ENCODE assay signal across 8 cellular contexts in genomic region chr17:77473615-77474226, GRCh38.
DNase-seq lines count a peak whose midpoint lies in the region; ATAC-seq, FAIRE-seq and TF ChIP-seq lines count a peak whose summit lies in the region.

No MANE protein-coding gene starts in this region.

- intact Hi-C loops in posterior vena cava (cut with DNase I): no loop called here

- peak; percentile 52 for FAIRE-seq in RCC 7860 (lab: Jason Lieb, UNC)

- WGBS in endodermal cell (ENCODE audit: insufficient coverage in 1 of 2, insufficient read length in 1 of 2), 2 experiments: 78 to 82% methylated on average over 5 to 6 of the region's 6 CpGs

- H3K4me3 ChIP-seq in endodermal cell (ENCODE audit: low read length): no peak overlapping the region

- no peaks in the 10 kb centered on the region for H3K27me3 Mint-ChIP-seq in endodermal cell (ENCODE audit: insufficient read depth)
- H3K27me3 Mint-ChIP-seq in progenitor cell of endocrine pancreas: no peaks in the 10 kb centered on the region

- DNase-seq in RCC 7860 (ENCODE audit: low spot score): peak; percentile 26
- no peak for DNase-seq in endodermal cell
- DNase-seq in progenitor cell of endocrine pancreas (ENCODE audit: low spot score, unreplicated experiment): no peak
- no peak for DNase-seq in posterior vena cava (ENCODE audit: low spot score)
- DNase-seq in NCI-H2196 treated with DMSO at 0.1 percent for 48 hours (lab: John Stamatoyannopoulos, UW; ENCODE audit: unreplicated experiment): no peak
- no peak for DNase-seq in OCI-M2 (lab: John Stamatoyannopoulos, UW; ENCODE audit: unreplicated experiment)
- DNase-seq in NCI-H2081 (lab: John Stamatoyannopoulos, UW): no peak

- H3K9ac ChIP-seq in endodermal cell (ENCODE audit: extremely low read depth, low read length, poor library complexity, severe bottlenecking): no peak overlapping the region

- no peaks in the 10 kb centered on the region for H3K9me3 ChIP-seq in endodermal cell (ENCODE audit: control insufficient read depth, low read length)

- H3K27ac ChIP-seq in endodermal cell (ENCODE audit: low read depth, low read length): peak overlapping the region; percentile 95

- TF ChIP-seq POLR2A in GM18505 (IDR thresholded peaks at IDR 0.05; ENCODE audit: borderline replicate concordance, extremely low read depth, insufficient read depth, insufficient read length): peak; percentile 6

- H3K9me3 Mint-ChIP-seq in endodermal cell: no peaks in the 10 kb centered on the region
- no peaks in the 10 kb centered on the region for H3K9me3 Mint-ChIP-seq in progenitor cell of endocrine pancreas (ENCODE audit: low read depth)

- peaks cover 23% of the 10 kb centered on the region for H3K36me3 Mint-ChIP-seq in endodermal cell (ENCODE audit: low read depth)
- peaks cover 3% of the 10 kb centered on the region for H3K36me3 Mint-ChIP-seq in progenitor cell of endocrine pancreas (ENCODE audit: insufficient read depth)

- H3K27ac Mint-ChIP-seq in endodermal cell (peak overlapping the region; percentile 50), progenitor cell of endocrine pancreas (peak overlapping the region; percentile 33)

- peaks cover 62% of the 10 kb centered on the region for H3K4me1 Mint-ChIP-seq in endodermal cell
- H3K4me1 Mint-ChIP-seq in progenitor cell of endocrine pancreas (ENCODE audit: low read depth): peaks cover 60% of the 10 kb centered on the region

- H3K27me3 ChIP-seq in endodermal cell (ENCODE audit: control insufficient read depth, insufficient read depth, low read length, poor library complexity, severe bottlenecking): no peaks in the 10 kb centered on the region

- TF ChIP-seq CTCF in endodermal cell (conservative IDR thresholded peaks at IDR 0.05): no peak
- TF ChIP-seq CTCF in progenitor cell of endocrine pancreas (IDR thresholded peaks at IDR 0.05; ENCODE audit: unreplicated experiment): no peak

- peaks cover 10% of the 10 kb centered on the region for H3K36me3 ChIP-seq in endodermal cell (ENCODE audit: control insufficient read depth, insufficient read depth, low read length)

- no peak for ATAC-seq in GM18505 (IDR thresholded peaks at IDR 0.05; ENCODE audit: unreplicated experiment)

- H3K4me1 ChIP-seq in endodermal cell (ENCODE audit: control insufficient read depth, insufficient read depth, low read length): peaks cover 26% of the 10 kb centered on the region

- no peak overlapping the region for H3K4me3 Mint-ChIP-seq in endodermal cell
- H3K4me3 Mint-ChIP-seq in progenitor cell of endocrine pancreas (ENCODE audit: low read depth): no peak overlapping the region
